ENCODE assay signal across 9 cellular contexts in the genomic region with DNA sequence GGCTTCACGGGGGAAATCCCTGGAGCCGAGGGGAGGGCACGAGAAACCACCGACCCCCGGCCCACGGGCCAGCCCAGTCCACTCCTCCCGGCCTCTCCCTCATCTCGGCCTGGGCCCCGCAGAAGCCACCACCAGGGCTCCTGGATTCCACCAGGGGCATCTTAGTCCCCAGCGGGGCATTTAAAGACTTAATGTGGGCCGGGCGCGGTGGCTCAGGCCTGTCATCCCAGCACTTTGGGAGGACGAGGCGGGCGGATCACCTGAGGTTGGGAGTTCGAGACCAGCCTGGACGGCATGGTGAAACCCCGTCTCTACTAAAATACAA. TPM values are rescaled to one million over a fixed set of nuclear protein-coding genes. Genes with fewer than 3 reads are reported as not detected.
DNase-seq lines count a peak whose midpoint lies in the region; ATAC-seq, FAIRE-seq and TF ChIP-seq lines count a peak whose summit lies in the region.
"Had no signal": no experiment of that assay in that cellular context is flagged by ENCODE, and none has a peak within 500 bp of the region (broad histone marks: within the 10 kb centered on the region; RNA-seq: fewer than 3 reads in every experiment).

No MANE protein-coding gene starts in this region.

- TF ChIP-seq CTCF in A673 (conservative IDR thresholded peaks at IDR 0.05; ENCODE audit: low read depth, low read length) (no peak), PC-3 (conservative IDR thresholded peaks at IDR 0.05; ENCODE audit: low read depth, low read length) (no peak), esophagus muscularis mucosa (IDR thresholded peaks at IDR 0.05) (peak in 1 of 3 experiments; percentile 1), neural cell (IDR thresholded peaks at IDR 0.05; ENCODE audit: poor library complexity, severe bottlenecking) (no peak)

- no peaks in the 10 kb centered on the region for H3K27me3 ChIP-seq in A673 (replicated peaks; ENCODE audit: insufficient read depth, low read depth, low read length, poor library complexity)
- no peaks in the 10 kb centered on the region for H3K27me3 ChIP-seq in PC-3 (ENCODE audit: low read length)
- no peaks in the 10 kb centered on the region for H3K27me3 ChIP-seq in esophagus muscularis mucosa
- no peaks in the 10 kb centered on the region for H3K27me3 ChIP-seq in neural cell (ENCODE audit: insufficient read depth, low read depth, low read length)

- H3K9me2 ChIP-seq in PC-3 (replicated peaks; ENCODE audit: low read length) (no peaks in the 10 kb centered on the region), neural cell (ENCODE audit: insufficient read depth, low read length) (no peaks in the 10 kb centered on the region)

- no TSS peak for BruUV-seq in A673 (replicated peaks; lab: Mats Ljungman, UMichigan)
- BruUV-seq in PC-3 (replicated peaks; lab: Mats Ljungman, UMichigan) = no TSS peak

- H3K4me2 ChIP-seq in PC-3 (ENCODE audit: low read length) (peak overlapping the region; percentile 80), neural cell (ENCODE audit: low read length) (no peak overlapping the region)

- TF ChIP-seq POLR2A in esophagus muscularis mucosa (IDR thresholded peaks at IDR 0.05; ENCODE audit: low read depth) = no peak

- no peak for FAIRE-seq in GM19239 (lab: Jason Lieb, UNC)
- FAIRE-seq: endometrium had no signal

- H3K4me1 ChIP-seq in A673 (ENCODE audit: insufficient read depth, low read length, poor library complexity, severe bottlenecking) = no peaks in the 10 kb centered on the region
- H3K4me1 ChIP-seq in PC-3 (ENCODE audit: insufficient read depth, low read length) = peaks cover 5% of the 10 kb centered on the region; the same call in 1 of the 2 replicates
- H3K4me1 ChIP-seq in esophagus muscularis mucosa = peaks cover 0 to 16% (median 14%) of the 10 kb centered on the region in 4 donors

- H3K36me3 ChIP-seq in A673 (ENCODE audit: insufficient read depth, low read length, poor library complexity, severe bottlenecking) (no peaks in the 10 kb centered on the region), PC-3 (ENCODE audit: low read depth, low read length) (no peaks in the 10 kb centered on the region), esophagus muscularis mucosa (no peaks in the 10 kb centered on the region), neural cell (ENCODE audit: insufficient read depth, low read length) (no peaks in the 10 kb centered on the region)

- ATAC-seq in PC-3 (peak; percentile 27), T-helper 17 cell (no peak)

- no peak overlapping the region for H3K4me3 Mint-ChIP-seq in T-helper 17 cell

- 75% methylated on average over 14 of the region's 19 CpGs for WGBS in esophagus muscularis mucosa

- H3K36me3 Mint-ChIP-seq in T-helper 17 cell (ENCODE audit: low read depth) = no peaks in the 10 kb centered on the region

- POLR2A ChIA-PET in A673 (lab: Charles Lee; ENCODE audit: low non-redundant PET) (no interaction called here), PC-3 (lab: Charles Lee; ENCODE audit: unreplicated experiment) (no interaction called here)

- no peaks in the 10 kb centered on the region for H3K79me2 ChIP-seq in PC-3 (ENCODE audit: low read length)
- no peaks in the 10 kb centered on the region for H3K79me2 ChIP-seq in neural cell (replicated peaks; ENCODE audit: insufficient read depth, low read length)

- peak overlapping the region; percentile 86 for H2AFZ ChIP-seq in PC-3 (ENCODE audit: low read length)
- no peak overlapping the region for H2AFZ ChIP-seq in neural cell (ENCODE audit: low read depth, low read length)

- H3K9ac ChIP-seq in PC-3 (ENCODE audit: low read length) (peak overlapping the region; percentile 58), neural cell (ENCODE audit: low read length) (no peak overlapping the region)

- DNase-seq in A673 (ENCODE audit: low spot score) (no peak), PC-3 (no peak), esophagus muscularis mucosa (ENCODE audit: extremely low spot score) (no peak), NCI-H510A (lab: John Stamatoyannopoulos, UW) (no peak), GM19239 (ENCODE audit: insufficient read length, low spot score) (no peak), NCI-H748 (lab: John Stamatoyannopoulos, UW; ENCODE audit: unreplicated experiment) (no peak), T-helper 17 cell (no peak)

- H3K4me3 ChIP-seq in A673 (ENCODE audit: low read depth, low read length, poor library complexity, severe bottlenecking) (peak overlapping the region; percentile 60), PC-3 (ENCODE audit: low read length) (peak overlapping the region; percentile 68), esophagus muscularis mucosa (peak overlapping the region; percentile 61 to 65 (median 64)), neural cell (ENCODE audit: low read length) (peak overlapping the region; percentile 59)

- no peaks in the 10 kb centered on the region for H4K20me1 ChIP-seq in PC-3 (ENCODE audit: low read length)
- H4K20me1 ChIP-seq in neural cell (ENCODE audit: insufficient read depth) = no peaks in the 10 kb centered on the region

- H3K9me3 ChIP-seq in A673 (ENCODE audit: low read depth, low read length, poor library complexity, severe bottlenecking) (no peaks in the 10 kb centered on the region), PC-3 (ENCODE audit: low read length) (no peaks in the 10 kb centered on the region), esophagus muscularis mucosa (no peaks in the 10 kb centered on the region), neural cell (ENCODE audit: low read length) (no peaks in the 10 kb centered on the region), T-helper 17 cell (ENCODE audit: control insufficient read depth, low read length, poor library complexity, severe bottlenecking) (no peaks in the 10 kb centered on the region)

- no peak for TF ChIP-seq EP300 in esophagus muscularis mucosa (IDR thresholded peaks at IDR 0.05)
- no peak for TF ChIP-seq EP300 in neural cell (conservative IDR thresholded peaks at IDR 0.05; ENCODE audit: poor library complexity, severe bottlenecking)

- no peaks in the 10 kb centered on the region for H3K27me3 Mint-ChIP-seq in T-helper 17 cell

- H3K4me1 Mint-ChIP-seq in T-helper 17 cell = peaks cover 19% of the 10 kb centered on the region

- intact Hi-C loops in A673 (cut with micrococcal nuclease; ENCODE audit: unreplicated experiment) (no loop called here), PC-3 (cut with micrococcal nuclease) (no loop called here), esophagus muscularis mucosa (cut with DNase I) (no loop called here)

- no peak for TF ChIP-seq RAD21 in neural cell (conservative IDR thresholded peaks at IDR 0.05)

- CTCF ChIA-PET in A673 (lab: Charles Lee) = interaction anchor here (1.0 kb wide), 1 partner anchor 17 kb away, joined by 3 read pairs; no protein-coding TSS in a partner anchor
- CTCF ChIA-PET in PC-3 (lab: Charles Lee) = no interaction called here

- H3K27ac ChIP-seq in A673 (ENCODE audit: low read depth, low read length, poor library complexity, severe bottlenecking) (peak overlapping the region; percentile 85), PC-3 (ENCODE audit: low read length) (no peak overlapping the region), esophagus muscularis mucosa (replicated peaks in 1 of 4) (peak overlapping the region; percentile 61 to 83 (median 78)), neural cell (ENCODE audit: low read length) (no peak overlapping the region)

- no peak overlapping the region for H3K27ac Mint-ChIP-seq in T-helper 17 cell

- H3F3A ChIP-seq in PC-3 (ENCODE audit: low read length, unreplicated experiment) = no peaks in the 10 kb centered on the region
- H3F3A ChIP-seq in neural cell (ENCODE audit: insufficient read depth, low read length, poor library complexity, severe bottlenecking) = no peaks in the 10 kb centered on the region

TF ChIP-seq in neural cell, 6 proteins besides CTCF, POLR2A, EP300 and RAD21:
- TF ChIP-seq EZH2 (IDR thresholded peaks at IDR 0.05; ENCODE audit: borderline replicate concordance, insufficient read depth, low read length, poor library complexity, severe bottlenecking) = no peak
- TF ChIP-seq POLR2AphosphoS5 (IDR thresholded peaks at IDR 0.05) = no peak
- TF ChIP-seq SMC3 (conservative IDR thresholded peaks at IDR 0.05; ENCODE audit: poor library complexity) = no peak
- TF ChIP-seq MXI1 (conservative IDR thresholded peaks at IDR 0.05; ENCODE audit: poor library complexity, severe bottlenecking) = no peak
- TF ChIP-seq, protein P1, sequence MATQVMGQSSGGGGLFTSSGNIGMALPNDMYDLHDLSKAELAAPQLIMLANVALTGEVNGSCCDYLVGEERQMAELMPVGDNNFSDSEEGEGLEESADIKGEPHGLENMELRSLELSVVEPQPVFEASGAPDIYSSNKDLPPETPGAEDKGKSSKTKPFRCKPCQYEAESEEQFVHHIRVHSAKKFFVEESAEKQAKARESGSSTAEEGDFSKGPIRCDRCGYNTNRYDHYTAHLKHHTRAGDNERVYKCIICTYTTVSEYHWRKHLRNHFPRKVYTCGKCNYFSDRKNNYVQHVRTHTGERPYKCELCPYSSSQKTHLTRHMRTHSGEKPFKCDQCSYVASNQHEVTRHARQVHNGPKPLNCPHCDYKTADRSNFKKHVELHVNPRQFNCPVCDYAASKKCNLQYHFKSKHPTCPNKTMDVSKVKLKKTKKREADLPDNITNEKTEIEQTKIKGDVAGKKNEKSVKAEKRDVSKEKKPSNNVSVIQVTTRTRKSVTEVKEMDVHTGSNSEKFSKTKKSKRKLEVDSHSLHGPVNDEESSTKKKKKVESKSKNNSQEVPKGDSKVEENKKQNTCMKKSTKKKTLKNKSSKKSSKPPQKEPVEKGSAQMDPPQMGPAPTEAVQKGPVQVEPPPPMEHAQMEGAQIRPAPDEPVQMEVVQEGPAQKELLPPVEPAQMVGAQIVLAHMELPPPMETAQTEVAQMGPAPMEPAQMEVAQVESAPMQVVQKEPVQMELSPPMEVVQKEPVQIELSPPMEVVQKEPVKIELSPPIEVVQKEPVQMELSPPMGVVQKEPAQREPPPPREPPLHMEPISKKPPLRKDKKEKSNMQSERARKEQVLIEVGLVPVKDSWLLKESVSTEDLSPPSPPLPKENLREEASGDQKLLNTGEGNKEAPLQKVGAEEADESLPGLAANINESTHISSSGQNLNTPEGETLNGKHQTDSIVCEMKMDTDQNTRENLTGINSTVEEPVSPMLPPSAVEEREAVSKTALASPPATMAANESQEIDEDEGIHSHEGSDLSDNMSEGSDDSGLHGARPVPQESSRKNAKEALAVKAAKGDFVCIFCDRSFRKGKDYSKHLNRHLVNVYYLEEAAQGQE (IDR thresholded peaks at IDR 0.05; ENCODE audit: borderline replicate concordance) = no peak
- TF ChIP-seq TAF1 (IDR thresholded peaks at IDR 0.05; ENCODE audit: low read depth) = no peak

RNA-seq across cellular contexts. Expression of gene ABR, which starts 24.1 kb away (rescaled TPM):
- total RNA-seq in A673 (2021) (47.6 and 67.9 TPM in 2 replicates), PC-3 (2014; rRNA removed) (35.4 and 58.5 TPM in 2 replicates), esophagus muscularis mucosa (100 to 1,000 TPM in 3 of 4 donors, 10 to 100 TPM in 1; 98.4 to 142 (median 114) TPM), T-helper 17 cell (100 to 1,000 TPM; 101 to 130 TPM)
- polyA plus RNA-seq in neural cell = 34.5 and 45.2 TPM in 2 replicates
- polyA minus RNA-seq in neural cell = 79.5 and 103 TPM in 2 replicates

Comparison
In these comparisons a context has a peak if more than half of its experiments do, and no peak if none do; other contexts are left out.
1. H3K27ac ChIP-seq: peak in A673 (single experiment) and esophagus muscularis mucosa (4 of 4); none in PC-3 (single experiment) and neural cell (single experiment).
2. Peak in every context shown above with its lines, with median percentiles within 50 percentile points of each other: H3K4me3 ChIP-seq.